Comparison of ENCODE assay signal across 18 cellular contexts in the genomic region with DNA sequence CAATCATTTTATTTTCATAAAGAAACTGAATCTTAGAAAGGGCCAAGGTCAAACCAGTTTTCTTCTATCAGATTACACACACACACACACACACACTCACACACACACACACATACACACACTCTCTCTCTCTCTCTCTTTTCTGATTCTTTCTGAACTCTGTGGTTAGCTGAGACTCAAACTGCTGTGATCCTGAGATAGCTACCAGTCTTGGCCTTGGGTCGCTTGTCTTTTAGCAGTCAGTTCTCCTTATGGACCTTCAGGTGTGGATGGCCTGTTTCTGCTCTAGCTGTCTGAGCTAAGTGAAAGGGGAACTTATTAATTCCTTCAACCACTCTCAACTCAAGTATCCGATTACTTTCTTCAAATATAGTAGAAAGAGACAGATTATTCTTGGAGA.
"Had no signal": no experiment of that assay in that cellular context is flagged by ENCODE, and none has a peak within 500 bp of the region (broad histone marks: within the 10 kb centered on the region; RNA-seq: fewer than 3 reads in every experiment).

No MANE protein-coding gene starts in this region.

- H2AFZ ChIP-seq: PC-9 had no signal

- H3K27me3 Mint-ChIP-seq: T-helper 17 cell had no signal

- H3K4me1 Mint-ChIP-seq: T-helper 17 cell had no signal

- H3K4me3 ChIP-seq: MG63, PC-9, Peyer's patch, SJCRH30 had no signal

- H3K4me1 ChIP-seq: Peyer's patch, SJCRH30 had no signal

- H3K27ac Mint-ChIP-seq: T-helper 17 cell had no signal

- DNase-seq: KBM-7, MG63, NCI-H1092, NCI-H1436, NCI-H187, NCI-H2029 treated with DMSO at 0.1 percent for 48 hours, NCI-H2171 treated with DMSO at 0.1 percent for 48 hours, NCI-H524, NCI-H526 treated with DMSO at 0.1 percent for 48 hours, NCI-H748 treated with DMSO at 0.1 percent for 48 hours, PC-9, Peyer's patch, SHP77 treated with DMSO at 0.1 percent for 48 hours, SJCRH30, T-helper 1 cell, T-helper 17 cell had no signal

- H3K27me3 ChIP-seq: MG63, Peyer's patch, SJCRH30 had no signal

- ATAC-seq: Right ventricle myocardium inferior, SK-N-SH treated with all-trans-retinoic acid at 6 μM for 48 hours, T-helper 17 cell had no signal

- H3K36me3 ChIP-seq: MG63, Peyer's patch, SJCRH30 had no signal

- H3K4me2 ChIP-seq: PC-9 had no signal

- H3K4me3 Mint-ChIP-seq: T-helper 17 cell had no signal

- H3K9me3 ChIP-seq: MG63, Peyer's patch had no signal

- H3K27ac ChIP-seq: PC-9, Peyer's patch, SJCRH30 had no signal
